Comparison of ENCODE assay signal across 15 cellular contexts in the genomic region with DNA sequence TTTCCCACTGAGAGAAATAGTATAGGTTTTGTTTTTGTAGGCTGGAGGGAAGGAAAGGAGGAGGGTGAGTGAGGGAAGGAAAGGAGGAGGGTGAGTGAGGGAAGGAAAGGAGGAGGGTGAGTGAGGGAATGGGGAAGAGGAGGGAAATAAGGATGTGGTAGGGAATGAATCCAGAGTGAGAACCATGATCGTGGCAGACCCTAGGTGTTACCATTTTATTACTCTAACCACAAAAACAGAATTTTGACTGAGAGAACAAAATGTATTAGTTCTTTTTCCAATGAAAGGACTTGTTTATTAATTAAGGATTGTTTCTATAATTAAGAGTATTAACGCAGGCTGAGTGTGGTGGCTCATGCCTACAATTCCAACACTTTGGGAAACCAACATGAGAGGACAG.
"Had no signal": no experiment of that assay in that cellular context is flagged by ENCODE, and none has a peak within 500 bp of the region (broad histone marks: within the 10 kb centered on the region; RNA-seq: fewer than 3 reads in every experiment).

No MANE protein-coding gene starts in this region.

- H3K36me3 ChIP-seq: ovary, uterus had no signal

- H3K9me3 ChIP-seq: heart left ventricle, ovary, right atrium auricular region, tibial artery, upper lobe of left lung, uterus had no signal

- H3K9me3 Mint-ChIP-seq: naive thymus-derived CD4-positive, alpha-beta T cell had no signal

- H3K4me3 Mint-ChIP-seq: naive thymus-derived CD4-positive, alpha-beta T cell had no signal

- H3K4me3 ChIP-seq: dorsolateral prefrontal cortex, heart left ventricle, ovary, right atrium auricular region, tibial artery, upper lobe of left lung, uterus had no signal

- H3K27me3 Mint-ChIP-seq: naive thymus-derived CD4-positive, alpha-beta T cell had no signal

- H3K27ac ChIP-seq: dorsolateral prefrontal cortex, heart left ventricle, ovary, right atrium auricular region, tibial artery, upper lobe of left lung, uterus had no signal

- H3K27me3 ChIP-seq: dorsolateral prefrontal cortex, heart left ventricle, ovary, right atrium auricular region, tibial artery, upper lobe of left lung, uterus had no signal

- H3K4me1 ChIP-seq: tibial artery, upper lobe of left lung, uterus had no signal

- ATAC-seq: esophagus mucosa; heart left ventricle; naive thymus-derived CD4-positive, alpha-beta T cell had no signal

- DNase-seq: cortex of kidney; dorsolateral prefrontal cortex; effector CD8-positive, alpha-beta T cell; heart left ventricle; hippocampal formation; naive thymus-derived CD4-positive, alpha-beta T cell; ovary; small intestine; stimulated activated CD4-positive, alpha-beta T cell treated with anti-CD3 and anti-CD28 coated beads, Interleukin-12 subunit alpha, Interleukin-12 subunit beta, amount 100 ng/mL, for 4 hours; stimulated activated naive CD4-positive, alpha-beta T cell treated with Interleukin-2 at 50 U/mL for 16 hours; tibial artery; upper lobe of left lung; uterus had no signal
